In the genomic region with DNA sequence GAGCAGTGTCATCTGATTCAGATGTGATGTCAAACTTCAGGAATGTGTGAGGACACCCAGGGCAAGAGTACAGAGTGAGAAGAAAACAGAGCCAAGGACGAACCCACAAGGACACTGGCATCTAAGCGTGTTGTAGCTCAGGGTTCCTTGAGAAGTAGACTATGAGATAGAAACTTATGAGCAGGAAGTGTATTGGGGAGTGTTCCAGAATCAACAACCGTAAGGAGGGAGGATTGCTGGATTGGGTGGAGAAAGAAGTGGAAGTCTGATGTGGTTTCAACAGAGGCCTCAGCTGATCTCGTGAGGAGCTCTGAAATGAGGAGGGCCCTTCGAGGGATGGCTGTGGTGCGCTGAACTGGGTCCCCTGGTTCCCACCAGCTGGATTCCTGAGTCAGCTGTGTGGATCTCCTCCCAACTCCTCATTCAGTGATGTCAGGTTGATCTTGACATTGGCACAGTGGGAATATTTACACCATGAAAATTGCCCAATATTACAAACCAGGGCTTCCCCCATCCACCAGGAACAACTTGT, we compare ENCODE assay signal across 13 cellular contexts. TPM values are rescaled to one million over a fixed set of nuclear protein-coding genes. Genes with fewer than 3 reads are reported as not detected.
DNase-seq lines count a peak whose midpoint lies in the region; ATAC-seq and TF ChIP-seq lines count a peak whose summit lies in the region.
"Had no signal": no experiment of that assay in that cellular context is flagged by ENCODE, and none has a peak within 500 bp of the region (broad histone marks: within the 10 kb centered on the region; RNA-seq: fewer than 3 reads in every experiment).

No MANE protein-coding gene starts in this region.

- H3K4me3 ChIP-seq in AG10803 (ENCODE audit: low read length) (no peak overlapping the region), adrenal gland (no peak overlapping the region), heart left ventricle (no peak overlapping the region), osteoblast (ENCODE audit: insufficient read depth, low read length) (no peak overlapping the region)
- H3K4me3 ChIP-seq: SJCRH30 had no signal

- H3K27ac Mint-ChIP-seq in activated naive CD4-positive, alpha-beta T cell treated with anti-CD3 and anti-CD28 coated beads, Interleukin-2, amount 50 U/mL, for 72 hours: no peak overlapping the region
- H3K27ac Mint-ChIP-seq: activated T-cell treated with anti-CD3 and anti-CD28 coated beads, Interleukin-2, amount 50 U/mL, for 72 hours had no signal

- intact Hi-C loops in adrenal gland (cut with DNase I): loop anchor here (5.0 to 10.0 kb wide), 2 partner anchors 76 to 78 kb away; no protein-coding TSS in a partner anchor
- intact Hi-C loops in heart left ventricle (cut with DNase I): loop anchor here in 6 of 10 donors (5.0 to 10.0 kb wide), 4 partner anchors 76 to 251 kb away; a partner anchor contains a TSS

- H3K27ac ChIP-seq in adrenal gland: peak overlapping the region in 2 of 5 donors; percentile 38 to 88
- peak overlapping the region in 2 of 12 donors; percentile 11 to 24 for H3K27ac ChIP-seq in heart left ventricle
- peak overlapping the region; percentile 72 for H3K27ac ChIP-seq in osteoblast (ENCODE audit: low read depth, low read length)
- H3K27ac ChIP-seq: SJCRH30 had no signal

- H3K27me3 ChIP-seq in adrenal gland (no peaks in the 10 kb centered on the region), heart left ventricle (no peaks in the 10 kb centered on the region), osteoblast (ENCODE audit: insufficient read depth, low read length) (no peaks in the 10 kb centered on the region)
- H3K27me3 ChIP-seq: SJCRH30 had no signal

- H3K9me3 ChIP-seq in adrenal gland (replicated peaks in 1 of 3) (peaks cover 0 to 10% (median 0%) of the 10 kb centered on the region in 3 donors), heart left ventricle (peaks cover 0 to 19% (median 12%) of the 10 kb centered on the region in 12 donors), osteoblast (ENCODE audit: low read depth, low read length) (peaks cover 4% of the 10 kb centered on the region)

- H4K20me1 ChIP-seq in osteoblast (ENCODE audit: insufficient read depth, low read length): no peaks in the 10 kb centered on the region

- peak overlapping the region; percentile 37 for H3K4me2 ChIP-seq in osteoblast (ENCODE audit: insufficient read depth, low read length)

- DNase-seq in AG10803 (ENCODE audit: low read depth) (peak; percentile 75), adrenal gland (peak in 6 of 7 donors; percentile 49 to 68 (median 64)), heart left ventricle (no peak), osteoblast (ENCODE audit: insufficient read length, low spot score, missing footprints) (peak; percentile 66), NCI-H2196 treated with DMSO at 0.1 percent for 48 hours (lab: John Stamatoyannopoulos, UW; ENCODE audit: unreplicated experiment) (no peak), T-helper 2 cell (no peak)
- DNase-seq in activated naive CD4-positive, alpha-beta T cell treated with anti-CD3 and anti-CD28 coated beads, Interleukin-2, amount 50 U/mL, for 72 hours (ENCODE audit: low spot score in 2 of 2): no peak
- DNase-seq: activated T-cell treated with anti-CD3 and anti-CD28 coated beads, Interleukin-2, amount 50 U/mL, for 72 hours; NCI-H1417; NCI-H510A treated with DMSO at 0.1 percent for 48 hours; SJCRH30 had no signal

- H3K79me2 ChIP-seq in osteoblast (ENCODE audit: insufficient read depth, low read length): no peaks in the 10 kb centered on the region

- ATAC-seq in heart left ventricle (peak; percentile 44 to 66 (median 56)), HG03442 (IDR thresholded peaks at IDR 0.05; ENCODE audit: unreplicated experiment) (no peak)
- no peak for ATAC-seq in activated naive CD4-positive, alpha-beta T cell treated with anti-CD3 and anti-CD28 coated beads, Interleukin-2, amount 50 U/mL, for 72 hours
- ATAC-seq: activated T-cell treated with anti-CD3 and anti-CD28 coated beads, Interleukin-2, amount 50 U/mL, for 72 hours had no signal

- H3K36me3 ChIP-seq in adrenal gland (replicated peaks in 1 of 2): no peaks in the 10 kb centered on the region
- H3K36me3 ChIP-seq in heart left ventricle: no peaks in the 10 kb centered on the region
- no peaks in the 10 kb centered on the region for H3K36me3 ChIP-seq in osteoblast (ENCODE audit: insufficient read depth, low read length)
- H3K36me3 ChIP-seq: SJCRH30 had no signal

- TF ChIP-seq CTCF in AG10803 (conservative IDR thresholded peaks at IDR 0.05; ENCODE audit: low read length) (no peak), adrenal gland (IDR thresholded peaks at IDR 0.05) (no peak), heart left ventricle (IDR thresholded peaks at IDR 0.05) (no peak), osteoblast (IDR thresholded peaks at IDR 0.05; ENCODE audit: extremely low read depth, low read depth, low read length) (no peak)

- H3K4me1 ChIP-seq in adrenal gland (replicated peaks in 1 of 2) (peaks cover 4 to 23% of the 10 kb centered on the region in 2 donors), heart left ventricle (peaks cover 0 to 26% (median 7%) of the 10 kb centered on the region in 12 donors), osteoblast (ENCODE audit: insufficient read depth, low read length) (peaks cover 15% of the 10 kb centered on the region)

- peaks cover 0 to 12% of the 10 kb centered on the region in 2 donors for H3K36me3 Mint-ChIP-seq in activated naive CD4-positive, alpha-beta T cell treated with anti-CD3 and anti-CD28 coated beads, Interleukin-2, amount 50 U/mL, for 72 hours

- TF ChIP-seq POLR2A in adrenal gland (IDR thresholded peaks at IDR 0.05): no peak
- TF ChIP-seq POLR2A in heart left ventricle (IDR thresholded peaks at IDR 0.05): no peak

- H2AFZ ChIP-seq in osteoblast (ENCODE audit: low read length): peak overlapping the region; percentile 27

- 34 to 43% (median 40%) methylated on average over 6 of the region's 6 CpGs for WGBS in adrenal gland, 4 donors
- WGBS in heart left ventricle, 4 donors: 40 to 63% (median 46%) methylated on average over 6 of the region's 6 CpGs

- peaks cover 6 to 8% of the 10 kb centered on the region in 2 donors for H3K9me3 Mint-ChIP-seq in activated naive CD4-positive, alpha-beta T cell treated with anti-CD3 and anti-CD28 coated beads, Interleukin-2, amount 50 U/mL, for 72 hours

RNA-seq across cellular contexts. Expression of a gene that starts 25.7 kb away (rescaled TPM):
- 100 to 1,000 TPM in 2 of 8 donors, 10 to 100 TPM in 6; 72.6 to 154 (median 92.7) TPM for total RNA-seq in adrenal gland
- 100 to 1,000 TPM in 1 of 3 donors, 10 to 100 TPM in 2; 17.1 to 114 (median 27.6) TPM for polyA plus RNA-seq in adrenal gland
- total RNA-seq in heart left ventricle: 100 to 1,000 TPM in 2 of 9 donors, 10 to 100 TPM in 7; 49.3 to 111 (median 74.0) TPM
- 10 to 100 TPM; 15.4 to 38.0 TPM for polyA plus RNA-seq in heart left ventricle
- total RNA-seq in osteoblast: 174 and 177 TPM in 2 replicates
- total RNA-seq in activated naive CD4-positive, alpha-beta T cell treated with anti-CD3 and anti-CD28 coated beads, Interleukin-2, amount 50 U/mL, for 72 hours: 100 to 1,000 TPM in 1 of 2 donors, 10 to 100 TPM in 1; 73.8 to 105 TPM

RNA-seq across cellular contexts. Expression of a gene that starts 52.4 kb away (rescaled TPM):
- total RNA-seq in adrenal gland: not detected
- polyA plus RNA-seq in adrenal gland: under 1 TPM in 1 of 3 donors, not detected in 2; under 0.01 TPM
- total RNA-seq in heart left ventricle: under 1 TPM in 2 of 9 donors, not detected in 7; 0.05 to 0.08 TPM
- not detected for polyA plus RNA-seq in heart left ventricle
- under 0.01 TPM in 1 of 2 replicates, not detected in the other for total RNA-seq in osteoblast
- total RNA-seq in activated naive CD4-positive, alpha-beta T cell treated with anti-CD3 and anti-CD28 coated beads, Interleukin-2, amount 50 U/mL, for 72 hours: under 1 TPM in 1 of 2 donors, not detected in 1; 0.02 TPM
- total RNA-seq: activated T-cell treated with anti-CD3 and anti-CD28 coated beads, Interleukin-2, amount 50 U/mL, for 72 hours; pulmonary artery endothelial cell had no signal

Comparison
In these comparisons a context has a peak if more than half of its experiments do, and no peak if none do; other contexts are left out.
1. DNase-seq: peak in AG10803 (single experiment), adrenal gland (6 of 7) and osteoblast (single experiment); none in heart left ventricle (0 of 5), activated naive CD4-positive, alpha-beta T cell treated with anti-CD3 and anti-CD28 coated beads, Interleukin-2, amount 50 U/mL, for 72 hours (0 of 2), NCI-H2196 treated with DMSO at 0.1 percent for 48 hours (single experiment) and T-helper 2 cell (0 of 5).
2. ATAC-seq: peak in heart left ventricle (4 of 4); none in activated naive CD4-positive, alpha-beta T cell treated with anti-CD3 and anti-CD28 coated beads, Interleukin-2, amount 50 U/mL, for 72 hours (0 of 2) and HG03442 (single experiment).